8 cellular contexts compared by ENCODE assay signal in genomic region chr3:129122697-129123055, GRCh38. TPM values are rescaled to one million over a fixed set of nuclear protein-coding genes. Genes with fewer than 3 reads are reported as not detected.
DNase-seq lines count a peak whose midpoint lies in the region; ATAC-seq and TF ChIP-seq lines count a peak whose summit lies in the region.

No MANE protein-coding gene starts in this region.

- H3K4me3 ChIP-seq in iPS-20b (ENCODE audit: low read length) (peak overlapping the region; percentile 84), testis (peak overlapping the region; percentile 84 to 91)

- TF ChIP-seq CTCF in testis (IDR thresholded peaks at IDR 0.05) = no peak

- DNase-seq in activated CD4-positive, alpha-beta T cell treated with anti-CD3 and anti-CD28 coated beads, Interleukin-2, amount 10 ng/mL, durations not matched to agents 24 days and 14 days = no peak
- DNase-seq in activated CD4-positive, alpha-beta T cell treated with anti-CD3 and anti-CD28 coated beads for 48 hours = no peak
- DNase-seq in testis = peak; percentile 50
- DNase-seq in NK-92 (lab: John Stamatoyannopoulos, UW; ENCODE audit: unreplicated experiment) = no peak

- peak overlapping the region; percentile 94 for H3K27ac Mint-ChIP-seq in activated CD4-positive, alpha-beta T cell treated with anti-CD3 and anti-CD28 coated beads, Interleukin-2, amount 10 ng/mL, durations not matched to agents 24 days and 14 days
- H3K27ac Mint-ChIP-seq in activated naive CD4-positive, alpha-beta T cell treated with anti-CD3 and anti-CD28 coated beads, Interleukin-2, amount 50 U/mL, for 24 hours = peak overlapping the region; percentile 80

- H3K4me1 Mint-ChIP-seq in activated CD4-positive, alpha-beta T cell treated with anti-CD3 and anti-CD28 coated beads, Interleukin-2, amount 10 ng/mL, durations not matched to agents 24 days and 14 days = peaks cover 38% of the 10 kb centered on the region
- peaks cover 36% of the 10 kb centered on the region for H3K4me1 Mint-ChIP-seq in activated naive CD4-positive, alpha-beta T cell treated with anti-CD3 and anti-CD28 coated beads, Interleukin-2, amount 50 U/mL, for 24 hours

- H3K4me3 Mint-ChIP-seq in activated CD4-positive, alpha-beta T cell treated with anti-CD3 and anti-CD28 coated beads, Interleukin-2, amount 10 ng/mL, durations not matched to agents 24 days and 14 days = peak overlapping the region; percentile 70
- H3K4me3 Mint-ChIP-seq in activated naive CD4-positive, alpha-beta T cell treated with anti-CD3 and anti-CD28 coated beads, Interleukin-2, amount 50 U/mL, for 24 hours = peak overlapping the region; percentile 55

- H3K9me3 Mint-ChIP-seq in activated CD4-positive, alpha-beta T cell treated with anti-CD3 and anti-CD28 coated beads, Interleukin-2, amount 10 ng/mL, durations not matched to agents 24 days and 14 days = no peaks in the 10 kb centered on the region
- no peaks in the 10 kb centered on the region for H3K9me3 Mint-ChIP-seq in activated naive CD4-positive, alpha-beta T cell treated with anti-CD3 and anti-CD28 coated beads, Interleukin-2, amount 50 U/mL, for 24 hours

- H3K4me1 ChIP-seq in iPS-20b (ENCODE audit: insufficient read depth, low read length) (peaks cover 14% of the 10 kb centered on the region), testis (peaks cover 20% of the 10 kb centered on the region)

- H3K27ac ChIP-seq in iPS-20b (ENCODE audit: low read length) = no peak overlapping the region
- H3K27ac ChIP-seq in testis = peak overlapping the region; percentile 91 to 92

- peak overlapping the region; percentile 68; the same call in 1 of the 2 replicates for H3K9ac ChIP-seq in iPS-20b (ENCODE audit: low read depth, low read length)

- no peaks in the 10 kb centered on the region for H3K36me3 ChIP-seq in iPS-20b (ENCODE audit: insufficient read depth, low read depth, low read length)
- no peaks in the 10 kb centered on the region for H3K36me3 ChIP-seq in testis (ENCODE audit: low read depth, missing control alignments)

- ATAC-seq in HG03097 (IDR thresholded peaks at IDR 0.05; ENCODE audit: low FRiP score, unreplicated experiment) (no peak), HG02981 (IDR thresholded peaks at IDR 0.05; ENCODE audit: unreplicated experiment) (no peak)

- H3K27me3 ChIP-seq in iPS-20b (ENCODE audit: insufficient read depth, low read length) = no peaks in the 10 kb centered on the region
- no peaks in the 10 kb centered on the region for H3K27me3 ChIP-seq in testis

- no peak for TF ChIP-seq POLR2A in testis (IDR thresholded peaks at IDR 0.05)

- H3K9me3 ChIP-seq in iPS-20b (ENCODE audit: insufficient read depth, low read depth, low read length) = no peaks in the 10 kb centered on the region
- H3K9me3 ChIP-seq in testis = no peaks in the 10 kb centered on the region

- 32 to 35% methylated on average over 3 of the region's 3 CpGs for WGBS in testis, 2 donors

- intact Hi-C loops in activated CD4-positive, alpha-beta T cell treated with anti-CD3 and anti-CD28 coated beads, Interleukin-2, amount 10 ng/mL, durations not matched to agents 24 days and 14 days (cut with micrococcal nuclease) = loop anchor here (5.0 kb wide), 5 partner anchors 55 to 505 kb away; no protein-coding TSS in a partner anchor
- intact Hi-C loops in testis (cut with DNase I; ENCODE audit: low total_unique reads) = no loop called here

- peaks cover 40% of the 10 kb centered on the region for H3K36me3 Mint-ChIP-seq in activated CD4-positive, alpha-beta T cell treated with anti-CD3 and anti-CD28 coated beads, Interleukin-2, amount 10 ng/mL, durations not matched to agents 24 days and 14 days (ENCODE audit: low read depth)
- peaks cover 3% of the 10 kb centered on the region for H3K36me3 Mint-ChIP-seq in activated naive CD4-positive, alpha-beta T cell treated with anti-CD3 and anti-CD28 coated beads, Interleukin-2, amount 50 U/mL, for 24 hours

- no peaks in the 10 kb centered on the region for H3K27me3 Mint-ChIP-seq in activated CD4-positive, alpha-beta T cell treated with anti-CD3 and anti-CD28 coated beads, Interleukin-2, amount 10 ng/mL, durations not matched to agents 24 days and 14 days
- no peaks in the 10 kb centered on the region for H3K27me3 Mint-ChIP-seq in activated naive CD4-positive, alpha-beta T cell treated with anti-CD3 and anti-CD28 coated beads, Interleukin-2, amount 50 U/mL, for 24 hours

RNA-seq across cellular contexts. Expression of gene RAB43, which starts 1.1 kb away (rescaled TPM):
- 42.5 and 44.3 TPM in 2 replicates for total RNA-seq in activated CD4-positive, alpha-beta T cell treated with anti-CD3 and anti-CD28 coated beads, Interleukin-2, amount 10 ng/mL, durations not matched to agents 24 days and 14 days
- 10 to 100 TPM; 27.2 to 28.2 TPM for total RNA-seq in testis
- 12.4 TPM for polyA plus RNA-seq in testis (ENCODE audit: insufficient read depth, low read depth, low replicate concordance)

RNA-seq across cellular contexts. Expression of gene ISY1, which starts 38.2 kb away (rescaled TPM):
- 73.8 and 83.7 TPM in 2 replicates for total RNA-seq in activated CD4-positive, alpha-beta T cell treated with anti-CD3 and anti-CD28 coated beads, Interleukin-2, amount 10 ng/mL, durations not matched to agents 24 days and 14 days
- 10 to 100 TPM; 19.4 to 21.0 TPM for total RNA-seq in testis
- polyA plus RNA-seq in testis (ENCODE audit: insufficient read depth, low read depth, low replicate concordance) = 20.7 TPM
